In the genomic region with DNA sequence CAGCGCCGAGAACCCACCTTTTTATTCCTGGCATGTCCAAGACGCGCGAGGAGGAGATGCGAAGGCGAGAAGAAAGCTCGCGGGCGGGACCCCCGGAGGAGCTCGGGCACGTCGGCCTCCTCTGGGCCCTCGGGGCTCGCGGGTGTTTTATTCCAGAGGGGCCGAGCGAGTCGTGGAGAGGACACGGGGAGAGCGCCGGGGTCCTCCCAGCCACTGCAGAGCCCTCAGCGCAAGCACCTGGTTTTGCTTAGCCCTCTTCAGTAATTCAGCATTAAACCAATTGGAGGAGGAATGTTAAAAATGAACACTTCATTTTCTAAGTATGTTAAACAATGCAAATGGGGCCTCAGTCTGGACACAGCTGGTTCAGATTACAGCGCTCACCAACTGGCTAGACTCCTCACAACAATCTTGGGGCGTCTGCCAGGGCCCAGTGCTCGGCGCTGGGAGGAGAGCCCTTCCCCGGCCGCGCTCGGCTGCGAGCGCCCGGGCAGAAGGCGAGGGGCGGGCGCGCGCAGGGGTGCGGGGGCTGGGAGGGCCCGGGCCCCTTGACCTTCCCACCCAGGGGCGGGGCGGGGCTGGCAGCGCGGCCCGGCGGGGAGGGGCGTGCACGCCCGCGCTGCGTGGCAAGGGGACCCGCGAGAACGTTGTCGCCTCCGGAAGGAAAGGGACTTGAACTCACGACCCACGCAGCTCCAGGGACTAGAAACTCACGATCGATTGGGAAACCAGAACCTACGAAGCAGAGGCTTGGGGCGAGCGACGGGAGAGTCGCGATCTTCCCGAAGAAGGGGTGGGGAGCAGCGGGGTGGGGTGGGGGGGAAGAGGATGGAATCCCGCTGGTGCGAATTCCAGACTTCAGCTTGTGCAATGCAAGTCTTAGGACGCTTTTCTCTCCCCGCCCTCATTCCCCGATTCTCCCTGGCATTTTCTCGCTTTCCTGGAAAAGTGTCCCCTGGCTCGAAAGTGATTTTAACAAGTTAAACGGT, we compare ENCODE assay signal across 8 cellular contexts. TPM values are rescaled to one million over a fixed set of nuclear protein-coding genes. Genes with fewer than 3 reads are reported as not detected.
DNase-seq lines count a peak whose midpoint lies in the region; ATAC-seq, FAIRE-seq and TF ChIP-seq lines count a peak whose summit lies in the region.

A gene with protein sequence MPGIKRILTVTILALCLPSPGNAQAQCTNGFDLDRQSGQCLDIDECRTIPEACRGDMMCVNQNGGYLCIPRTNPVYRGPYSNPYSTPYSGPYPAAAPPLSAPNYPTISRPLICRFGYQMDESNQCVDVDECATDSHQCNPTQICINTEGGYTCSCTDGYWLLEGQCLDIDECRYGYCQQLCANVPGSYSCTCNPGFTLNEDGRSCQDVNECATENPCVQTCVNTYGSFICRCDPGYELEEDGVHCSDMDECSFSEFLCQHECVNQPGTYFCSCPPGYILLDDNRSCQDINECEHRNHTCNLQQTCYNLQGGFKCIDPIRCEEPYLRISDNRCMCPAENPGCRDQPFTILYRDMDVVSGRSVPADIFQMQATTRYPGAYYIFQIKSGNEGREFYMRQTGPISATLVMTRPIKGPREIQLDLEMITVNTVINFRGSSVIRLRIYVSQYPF (minus strand): TSS at position 499 of the 989 bp plus-strand sequence. CDS start 465 bp downstream, at position 34.

- H3K27ac ChIP-seq in breast epithelium (peak within 1 kb of the TSS; percentile 63 to 84), small intestine (ENCODE audit: low read depth in 1 of 2, low read length in 1 of 2) (peak within 1 kb of the TSS in 1 of 2 donors; percentile 72), Karpas-422 (ENCODE audit: low read length) (no peak within 1 kb of the TSS)

- 4 to 7% (median 4%) methylated on average over 72 to 78 of the region's 78 CpGs for WGBS in small intestine, 3 donors

- H3K4me1 Mint-ChIP-seq in T-helper 17 cell (peaks cover 14% of the 10 kb centered on the region), immature natural killer cell (peaks cover 19 to 27% of the 10 kb centered on the region in 2 donors)

- no peak for TF ChIP-seq POLR2A in breast epithelium (IDR thresholded peaks at IDR 0.05)

- H3K27me3 ChIP-seq in breast epithelium (no peaks in the 10 kb centered on the region), small intestine (ENCODE audit: control insufficient read depth in 2 of 2, insufficient read depth in 2 of 2, low read length in 2 of 2) (no peaks in the 10 kb centered on the region), Karpas-422 (ENCODE audit: low read length) (no peaks in the 10 kb centered on the region)

- no peaks in the 10 kb centered on the region for H3K9me3 Mint-ChIP-seq in immature natural killer cell

- H3K36me3 ChIP-seq in breast epithelium (no peaks in the 10 kb centered on the region), small intestine (ENCODE audit: control insufficient read depth in 2 of 2, insufficient read depth in 2 of 2, low read length in 2 of 2) (no peaks in the 10 kb centered on the region), Karpas-422 (ENCODE audit: insufficient read depth, low read length) (no peaks in the 10 kb centered on the region)

- H3K4me2 ChIP-seq in Karpas-422 (ENCODE audit: low read depth, low read length, poor library complexity, severe bottlenecking) = no peak within 1 kb of the TSS

- H3K9me3 ChIP-seq in T-helper 17 cell (ENCODE audit: control insufficient read depth, low read length, poor library complexity, severe bottlenecking) (no peaks in the 10 kb centered on the region), breast epithelium (no peaks in the 10 kb centered on the region), small intestine (ENCODE audit: control insufficient read depth, low read depth) (no peaks in the 10 kb centered on the region), Karpas-422 (ENCODE audit: low read length) (no peaks in the 10 kb centered on the region)

- H3K4me3 Mint-ChIP-seq in T-helper 17 cell = peak within 1 kb of the TSS; percentile 90
- H3K4me3 Mint-ChIP-seq in immature natural killer cell = peak within 1 kb of the TSS; percentile 80 to 92 (median 85)

- H3K27me3 Mint-ChIP-seq in T-helper 17 cell (peaks cover 47% of the 10 kb centered on the region), immature natural killer cell (ENCODE audit: low read depth in 3 of 3) (peaks cover 8 to 18% (median 9%) of the 10 kb centered on the region in 3 donors)

- ATAC-seq in T-helper 17 cell (peak; percentile 58), GM18858 (IDR thresholded peaks at IDR 0.05; ENCODE audit: unreplicated experiment) (no peak)

- H3K4me1 ChIP-seq in breast epithelium (no peaks in the 10 kb centered on the region), small intestine (ENCODE audit: control insufficient read depth in 2 of 2, insufficient read depth in 1 of 2, low read depth in 1 of 2, low read length in 1 of 2) (no peaks in the 10 kb centered on the region), Karpas-422 (ENCODE audit: low read length) (no peaks in the 10 kb centered on the region)

- no peaks in the 10 kb centered on the region for H4K20me1 ChIP-seq in Karpas-422 (ENCODE audit: insufficient read depth, low read depth, low read length)

- peaks cover 3% of the 10 kb centered on the region for H3K36me3 Mint-ChIP-seq in T-helper 17 cell (ENCODE audit: low read depth)
- peaks cover 0 to 3% (median 3%) of the 10 kb centered on the region in 3 donors for H3K36me3 Mint-ChIP-seq in immature natural killer cell

- no peak for TF ChIP-seq CTCF in breast epithelium (IDR thresholded peaks at IDR 0.05)

- H3K4me3 ChIP-seq in breast epithelium (peak within 1 kb of the TSS; percentile 63 to 74 (median 68)), small intestine (ENCODE audit: low read depth in 1 of 2, low read length in 2 of 2) (peak within 1 kb of the TSS; percentile 31 to 40), Karpas-422 (ENCODE audit: low read length) (no peak within 1 kb of the TSS)

- H3K27ac Mint-ChIP-seq in T-helper 17 cell (no peak within 1 kb of the TSS), immature natural killer cell (peak within 1 kb of the TSS in 1 of 6 donors; percentile 17)

- H3K9ac ChIP-seq in Karpas-422 (ENCODE audit: low read length) = no peak within 1 kb of the TSS

- peak; percentile 34 for DNase-seq in H4 (ENCODE audit: low spot score)
- DNase-seq in T-helper 17 cell = peak in 1 of 3 donors; percentile 11
- peak in 1 of 2 donors; percentile 41 for DNase-seq in breast epithelium (ENCODE audit: low spot score in 2 of 2)
- DNase-seq in immature natural killer cell = peak; percentile 19 to 32 (median 24)
- peak; percentile 31 for DNase-seq in small intestine
- DNase-seq in Karpas-422 = no peak
- DNase-seq in AML-193 (lab: John Stamatoyannopoulos, UW) = no peak

- intact Hi-C loops in breast epithelium (cut with DNase I; ENCODE audit: low total_unique reads) = no loop called here

- H3K9me2 ChIP-seq in Karpas-422 (replicated peaks; ENCODE audit: insufficient read depth, low read length) = no peaks in the 10 kb centered on the region

- H3K79me2 ChIP-seq in Karpas-422 (ENCODE audit: low read length) = no peaks in the 10 kb centered on the region

- no peak within 1 kb of the TSS for H2AFZ ChIP-seq in Karpas-422 (ENCODE audit: low read length)

- FAIRE-seq in small intestine (lab: Jason Lieb, UNC) = no peak

RNA-seq across cellular contexts. Expression of the gene that starts here (rescaled TPM):
- total RNA-seq in H4 (2014; rRNA removed; shearing (Covaris generic)) = 10.1 and 14.2 TPM in 2 replicates
- total RNA-seq in T-helper 17 cell (1 to 10 TPM; 3.7 to 6.6 TPM), breast epithelium (100 to 1,000 TPM in 1 of 3 donors, 10 to 100 TPM in 2; 81.8 to 171 (median 83.2) TPM)
- polyA plus RNA-seq in immature natural killer cell (1 to 10 TPM; 3.0 to 3.8 (median 3.0) TPM), small intestine (10 to 100 TPM in 2 of 3 donors, 1 to 10 TPM in 1; 2.0 to 34.7 (median 11.1) TPM)
- not detected in 2 replicates for total RNA-seq in Karpas-422 (2014; rRNA removed; shearing (Covaris generic); ENCODE audit: low replicate concordance)

Comparison
In these comparisons a context has a peak if more than half of its experiments do, and no peak if none do; other contexts are left out.
1. DNase-seq: peak in H4 (single experiment), immature natural killer cell (3 of 3) and small intestine (single experiment); none in Karpas-422 (single experiment) and AML-193 (0 of 2).